ENCODE assay signal across 8 cellular contexts in the genomic region with DNA sequence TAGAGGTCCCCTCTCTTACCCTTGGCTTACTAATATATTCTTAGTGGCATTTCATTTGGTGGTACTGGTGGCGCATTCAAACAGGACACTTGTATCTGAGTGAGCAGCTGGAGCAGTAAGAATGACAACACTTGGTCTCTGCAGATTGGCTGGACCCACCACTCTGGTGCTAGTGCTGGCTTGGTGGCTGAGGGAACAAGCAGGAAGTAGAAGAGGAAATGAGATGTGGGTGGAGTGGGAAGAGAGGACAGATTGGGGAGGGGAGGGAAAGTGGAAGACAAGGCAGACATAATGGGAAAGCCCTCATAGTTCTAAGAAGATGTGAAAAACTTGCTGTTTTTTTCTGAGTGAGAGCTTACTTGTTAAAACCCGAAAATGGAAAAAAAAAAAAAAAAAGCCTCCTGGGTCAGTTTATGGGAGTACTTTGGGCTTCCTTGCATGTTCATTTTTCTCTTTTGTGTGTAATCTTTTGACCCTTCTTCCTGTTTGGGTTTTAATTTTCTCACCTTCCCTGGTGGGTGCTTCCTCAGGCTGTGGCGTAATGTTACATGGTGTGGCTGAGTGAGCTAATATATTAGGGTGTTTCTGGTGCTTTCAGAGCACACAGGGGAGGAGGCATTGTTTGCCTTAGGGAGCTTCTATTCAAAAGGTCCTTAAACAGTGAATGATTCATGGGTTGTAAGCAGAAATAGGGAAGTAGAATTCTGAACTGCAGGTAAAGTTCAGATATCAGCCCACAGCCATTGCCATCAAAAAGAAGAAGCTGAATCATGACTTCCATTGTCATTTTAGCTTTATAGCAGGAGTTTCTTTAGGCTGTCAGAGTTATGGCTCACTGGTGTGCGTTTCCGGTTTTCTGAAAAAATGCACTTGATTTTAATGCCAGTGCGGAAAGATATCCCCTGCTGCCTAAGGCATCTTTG. TPM values are rescaled to one million over a fixed set of nuclear protein-coding genes. Genes with fewer than 3 reads are reported as not detected.
DNase-seq lines count a peak whose midpoint lies in the region; ATAC-seq and TF ChIP-seq lines count a peak whose summit lies in the region.

No MANE protein-coding gene starts in this region.

- H3K36me3 Mint-ChIP-seq in CD4-positive, CD25-positive, alpha-beta regulatory T cell: peaks cover 11% of the 10 kb centered on the region
- peaks cover 11 to 16% of the 10 kb centered on the region in 2 donors for H3K36me3 Mint-ChIP-seq in naive B cell

- H3K79me2 ChIP-seq in MM.1S (ENCODE audit: low read length): no peaks in the 10 kb centered on the region

- no peaks in the 10 kb centered on the region for H3F3A ChIP-seq in MM.1S (ENCODE audit: insufficient read depth, low read length)

- H3K9me2 ChIP-seq in MM.1S (replicated peaks; ENCODE audit: insufficient read depth, low read length): no peaks in the 10 kb centered on the region

- TF ChIP-seq CTCF in MM.1S (IDR thresholded peaks at IDR 0.05; ENCODE audit: low read length): no peak

- peak; percentile 66 to 76 for ATAC-seq in CD4-positive, CD25-positive, alpha-beta regulatory T cell (ENCODE audit: low read depth in 2 of 2)
- peak; percentile 97 for ATAC-seq in GM19025 (IDR thresholded peaks at IDR 0.05; ENCODE audit: low read depth, unreplicated experiment)
- peak; percentile 92 for ATAC-seq in HG03064 (IDR thresholded peaks at IDR 0.05; ENCODE audit: low read depth, unreplicated experiment)
- peak; percentile 89 to 90 for ATAC-seq in naive B cell (ENCODE audit: low read depth in 2 of 2)

- H3K4me1 Mint-ChIP-seq in CD4-positive, CD25-positive, alpha-beta regulatory T cell: peaks cover 23 to 65% (median 51%) of the 10 kb centered on the region in 4 donors
- peaks cover 20 to 57% (median 23%) of the 10 kb centered on the region in 3 donors for H3K4me1 Mint-ChIP-seq in naive B cell

- no peaks in the 10 kb centered on the region for H3K27me3 Mint-ChIP-seq in CD4-positive, CD25-positive, alpha-beta regulatory T cell
- no peaks in the 10 kb centered on the region for H3K27me3 Mint-ChIP-seq in naive B cell

- no peak overlapping the region for H2AFZ ChIP-seq in MM.1S (ENCODE audit: low read length)

- H3K9me3 ChIP-seq in CD4-positive, CD25-positive, alpha-beta regulatory T cell (ENCODE audit: control insufficient read depth in 2 of 2, low read length in 2 of 2): no peaks in the 10 kb centered on the region
- no peaks in the 10 kb centered on the region for H3K9me3 ChIP-seq in MM.1S (replicated peaks; ENCODE audit: insufficient read depth, low read length)

- peak overlapping the region; percentile 80 to 100 (median 90) for H3K27ac Mint-ChIP-seq in CD4-positive, CD25-positive, alpha-beta regulatory T cell
- H3K27ac Mint-ChIP-seq in naive B cell: peak overlapping the region in 5 of 6 donors; percentile 6 to 82 (median 12)

- H3K4me1 ChIP-seq in CD4-positive, CD25-positive, alpha-beta regulatory T cell (ENCODE audit: control insufficient read depth, insufficient read depth, low read length, poor library complexity, severe bottlenecking): peaks cover 15% of the 10 kb centered on the region
- H3K4me1 ChIP-seq in MM.1S (ENCODE audit: low read length): no peaks in the 10 kb centered on the region

- DNase-seq in CD4-positive, CD25-positive, alpha-beta regulatory T cell: peak in 2 of 3 donors; percentile 1 to 63
- peak; percentile 15 for DNase-seq in RPMI7951 (ENCODE audit: low read depth)
- peak; percentile 44 for DNase-seq in central memory CD4-positive, alpha-beta T cell
- peak; percentile 51 for DNase-seq in naive B cell
- DNase-seq in NCI-H146 treated with DMSO at 0.1 percent for 48 hours (lab: John Stamatoyannopoulos, UW; ENCODE audit: unreplicated experiment): no peak
- DNase-seq in MM.1S: no peak

- no peak overlapping the region for H3K9ac ChIP-seq in MM.1S (ENCODE audit: low read length)

- H3K4me3 Mint-ChIP-seq in CD4-positive, CD25-positive, alpha-beta regulatory T cell: peak overlapping the region; percentile 13 to 81 (median 52)
- peak overlapping the region in 7 of 8 donors; percentile 35 to 82 (median 69) for H3K4me3 Mint-ChIP-seq in naive B cell

- no peaks in the 10 kb centered on the region for H4K20me1 ChIP-seq in MM.1S (ENCODE audit: insufficient read depth, low read length)

- H3K4me2 ChIP-seq in MM.1S (ENCODE audit: low read depth, low read length): no peak overlapping the region

- H3K36me3 ChIP-seq in CD4-positive, CD25-positive, alpha-beta regulatory T cell (ENCODE audit: control insufficient read depth, insufficient read depth, low read length): peaks cover 9% of the 10 kb centered on the region
- no peaks in the 10 kb centered on the region for H3K36me3 ChIP-seq in MM.1S (replicated peaks; ENCODE audit: insufficient read depth, low read length)

- H3K27ac ChIP-seq in CD4-positive, CD25-positive, alpha-beta regulatory T cell (ENCODE audit: insufficient read depth, low read length, poor library complexity, severe bottlenecking): peak overlapping the region; percentile 41
- H3K27ac ChIP-seq in MM.1S (ENCODE audit: low read length): no peak overlapping the region

- peaks cover 0 to 4% (median 0%) of the 10 kb centered on the region in 7 donors for H3K9me3 Mint-ChIP-seq in CD4-positive, CD25-positive, alpha-beta regulatory T cell
- H3K9me3 Mint-ChIP-seq in naive B cell: no peaks in the 10 kb centered on the region

- no peaks in the 10 kb centered on the region for H3K27me3 ChIP-seq in CD4-positive, CD25-positive, alpha-beta regulatory T cell (ENCODE audit: control insufficient read depth, insufficient read depth, low read length)
- H3K27me3 ChIP-seq in MM.1S (replicated peaks; ENCODE audit: insufficient read depth, low read length): no peaks in the 10 kb centered on the region

- H3K4me3 ChIP-seq in CD4-positive, CD25-positive, alpha-beta regulatory T cell (ENCODE audit: low read depth, low read length): peak overlapping the region; percentile 51
- H3K4me3 ChIP-seq in MM.1S (ENCODE audit: low read length): no peak overlapping the region

RNA-seq across cellular contexts. Expression of a gene that starts 52.3 kb away (rescaled TPM):
- total RNA-seq in CD4-positive, CD25-positive, alpha-beta regulatory T cell: 127 TPM
- polyA plus RNA-seq in CD4-positive, CD25-positive, alpha-beta regulatory T cell: 10 to 100 TPM; 16.2 to 30.1 (median 21.8) TPM
- total RNA-seq in RPMI7951 (2014; rRNA removed; shearing (Covaris generic)): 16.4 and 19.1 TPM in 2 replicates
- 10 to 100 TPM; 13.1 to 34.6 (median 26.0) TPM for polyA plus RNA-seq in naive B cell (ENCODE audit: low read depth in 6 of 6)

Comparison
In these comparisons a context has a peak if more than half of its experiments do, and no peak if none do; other contexts are left out.
1. DNase-seq: peak in CD4-positive, CD25-positive, alpha-beta regulatory T cell (2 of 3), RPMI7951 (single experiment), central memory CD4-positive, alpha-beta T cell (single experiment) and naive B cell (single experiment); none in NCI-H146 treated with DMSO at 0.1 percent for 48 hours (single experiment) and MM.1S (single experiment).
2. Peak in every context shown above with its lines, with median percentiles within 50 percentile points of each other: ATAC-seq.